1 cellular context compared by ENCODE assay signal in genomic region chr2:149587220-149587949, GRCh38.
A peak's percentile ranks its signal among the peaks of the same experiment; 100 is the strongest.
TF ChIP-seq lines count a peak whose summit lies in the region.

Gene MMADHC (minus strand): TSS chr2:149587775. CDS start chr2:149587097, 678 bp downstream.

TF ChIP-seq in K562, 482 proteins besides CTCF, POLR2A, EP300 and RAD21 (continued from another document and continues in another):
- TF ChIP-seq PBX2 (CRISPR knock-in tag; IDR thresholded peaks at IDR 0.05; ENCODE audit: low read depth) (no peak), PBX2 (tag; conservative IDR thresholded peaks at IDR 0.05; ENCODE audit: low read depth) (0 out of 2 replicates have a peak, but pooled peaks have one; percentile 5), JUND (IDR thresholded peaks at IDR 0.05; ENCODE audit: borderline replicate concordance, low read depth, low read length) (peak; percentile 45; the same call in 1 of the 2 replicates), JUND (tag; IDR thresholded peaks at IDR 0.05; ENCODE audit: borderline replicate concordance, low read depth, low read length) (peak; percentile 59; the same call in 1 of the 3 replicates), SFPQ (IDR thresholded peaks at IDR 0.05; ENCODE audit: low read depth, low read length) (no peak), CREBBP (IDR thresholded peaks at IDR 0.05; ENCODE audit: low read depth, low read length) (no peak), RBFOX2 (IDR thresholded peaks at IDR 0.05; ENCODE audit: low read depth, low read length) (peak; percentile 96), ZBTB1 (CRISPR knock-in tag; IDR thresholded peaks at IDR 0.05; ENCODE audit: borderline replicate concordance, low read depth) (peak; percentile 61), ZNF696 (CRISPR knock-in tag; conservative IDR thresholded peaks at IDR 0.05) (no peak), TOE1 (IDR thresholded peaks at IDR 0.05; ENCODE audit: borderline replicate concordance) (peak; percentile 87), TOE1 (CRISPR knock-in tag; IDR thresholded peaks at IDR 0.05; ENCODE audit: borderline replicate concordance, low read depth) (no peak), TCF3 (CRISPR knock-in tag; IDR thresholded peaks at IDR 0.05) (no peak), IRF9 (tag; IDR thresholded peaks at IDR 0.05) (no peak), ARHGAP35 (IDR thresholded peaks at IDR 0.05; ENCODE audit: partially characterized antibody) (no peak), ZNF165 (CRISPR knock-in tag; IDR thresholded peaks at IDR 0.05; ENCODE audit: borderline replicate concordance) (no peak), TRIM28 (IDR thresholded peaks at IDR 0.05) (no peak; the same call in 1 of the 2 replicates), ZNF407 (IDR thresholded peaks at IDR 0.05; ENCODE audit: low read depth) (no peak), ZBTB12 (CRISPR knock-in tag; IDR thresholded peaks at IDR 0.05) (peak; percentile 52; the same call in 1 of the 2 replicates), LARP7 (IDR thresholded peaks at IDR 0.05) (0 out of 2 replicates have a peak, but pooled peaks have one; percentile 72), USF1 (CRISPR knock-in tag; IDR thresholded peaks at IDR 0.05) (no peak), ZNF77 (CRISPR knock-in tag; IDR thresholded peaks at IDR 0.05) (no peak), PTBP1 (IDR thresholded peaks at IDR 0.05; ENCODE audit: low read depth, low read length) (no peak), CBFB (CRISPR knock-in tag; IDR thresholded peaks at IDR 0.05) (no peak), POLR2B (IDR thresholded peaks at IDR 0.05; ENCODE audit: low read depth, partially characterized antibody) (peak; percentile 98), TRIM25 (IDR thresholded peaks at IDR 0.05; ENCODE audit: borderline replicate concordance) (no peak), HNRNPK (IDR thresholded peaks at IDR 0.05; ENCODE audit: low read depth, low read length, poor library complexity, severe bottlenecking) (no peak), PHF8 (IDR thresholded peaks at IDR 0.05; ENCODE audit: borderline replicate concordance, low read length) (peak; percentile 100), CCAR2 (IDR thresholded peaks at IDR 0.05; ENCODE audit: low read depth, low read length) (no peak), ZNF143 (CRISPR knock-in tag; IDR thresholded peaks at IDR 0.05) (no peak), ZC3H8 (IDR thresholded peaks at IDR 0.05) (no peak), ZNF512 (tag; IDR thresholded peaks at IDR 0.05) (no peak), ZNF239 (CRISPR knock-in tag; IDR thresholded peaks at IDR 0.05) (no peak), NCOA4 (IDR thresholded peaks at IDR 0.05; ENCODE audit: partially characterized antibody) (peak; percentile 29), NUFIP1 (IDR thresholded peaks at IDR 0.05; ENCODE audit: partially characterized antibody) (no peak), HSF4 (CRISPR knock-in tag; IDR thresholded peaks at IDR 0.05; ENCODE audit: borderline replicate concordance) (no peak), RCOR1 (IDR thresholded peaks at IDR 0.05; ENCODE audit: borderline replicate concordance in 1 of 2, low read depth in 2 of 2, low read length in 2 of 2) (peak in 1 of 2 experiments; percentile 59; a peak in 2 of 4 replicates), HES1 (IDR thresholded peaks at IDR 0.05; ENCODE audit: low read depth) (no peak), SMAD3 (CRISPR knock-in tag; conservative IDR thresholded peaks at IDR 0.05) (no peak), NBN (IDR thresholded peaks at IDR 0.05; ENCODE audit: low read depth) (peak; percentile 62; the same call in 1 of the 2 replicates), MYC (IDR thresholded peaks at IDR 0.05; ENCODE audit: low read depth, low read length) (peak; percentile 66), MYC (CRISPR knock-in tag; IDR thresholded peaks at IDR 0.05; ENCODE audit: borderline replicate concordance, low read depth) (no peak; the same call in 1 of the 2 replicates)
